Comparison of ENCODE assay signal across 15 cellular contexts in the genomic region with DNA sequence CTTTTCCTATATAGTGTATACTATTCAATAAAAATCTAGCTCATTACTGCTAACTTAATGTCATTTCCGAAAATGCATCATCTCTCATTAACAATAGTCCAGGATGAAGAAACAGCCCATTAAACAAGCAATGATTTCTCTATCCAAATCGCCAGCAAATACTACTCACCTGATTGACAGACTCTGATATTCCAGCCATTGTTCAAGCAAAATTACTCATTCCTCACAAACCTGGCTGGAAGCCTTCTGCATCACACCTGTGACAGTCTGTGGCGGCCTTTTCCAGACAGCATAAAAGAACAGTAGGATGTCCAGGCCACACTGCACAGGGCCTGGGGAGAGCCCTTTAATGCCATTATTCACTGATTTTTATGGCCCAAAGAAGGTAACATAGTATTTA.
DNase-seq lines count a peak whose midpoint lies in the region; TF ChIP-seq lines count a peak whose summit lies in the region.
"Had no signal": no experiment of that assay in that cellular context is flagged by ENCODE, and none has a peak within 500 bp of the region (broad histone marks: within the 10 kb centered on the region; RNA-seq: fewer than 3 reads in every experiment).

No MANE protein-coding gene starts in this region.

- H3K4me3 Mint-ChIP-seq in activated T-cell treated with anti-CD3 and anti-CD28 coated beads, Interleukin-2, amount 50 U/mL, for 24 hours: no peak overlapping the region
- H3K4me3 Mint-ChIP-seq in activated T-helper 2 cell treated with anti-CD3 and anti-CD28 coated beads, Interferon-gamma antibody, Interleukin-2, Interleukin-4, amounts not matched to agents 10 μg/mL and 5 μg/mL and 100 μg/mL, durations not matched to agents 14 hours and 24 hours and 36 hours (ENCODE audit: low read depth): peak overlapping the region; percentile 35

- peaks cover 67% of the 10 kb centered on the region for H3K36me3 Mint-ChIP-seq in activated T-cell treated with anti-CD3 and anti-CD28 coated beads, Interleukin-2, amount 50 U/mL, for 24 hours (ENCODE audit: low read depth)
- H3K36me3 Mint-ChIP-seq in activated T-helper 2 cell treated with anti-CD3 and anti-CD28 coated beads, Interferon-gamma antibody, Interleukin-2, Interleukin-4, amounts not matched to agents 10 μg/mL and 5 μg/mL and 100 μg/mL, durations not matched to agents 14 hours and 24 hours and 36 hours (ENCODE audit: low read depth): peaks cover 55% of the 10 kb centered on the region

- H3K27ac ChIP-seq in neutrophil: peak overlapping the region; percentile 61
- H3K27ac ChIP-seq: parathyroid adenoma, upper lobe of right lung had no signal

- peaks cover 4% of the 10 kb centered on the region for H3K9me3 Mint-ChIP-seq in activated T-cell treated with anti-CD3 and anti-CD28 coated beads, Interleukin-2, amount 50 U/mL, for 24 hours
- H3K9me3 Mint-ChIP-seq in activated T-helper 2 cell treated with anti-CD3 and anti-CD28 coated beads, Interferon-gamma antibody, Interleukin-2, Interleukin-4, amounts not matched to agents 10 μg/mL and 5 μg/mL and 100 μg/mL, durations not matched to agents 14 hours and 24 hours and 36 hours: peaks cover 11% of the 10 kb centered on the region

- no peaks in the 10 kb centered on the region for H3K27me3 Mint-ChIP-seq in activated T-cell treated with anti-CD3 and anti-CD28 coated beads, Interleukin-2, amount 50 U/mL, for 24 hours
- no peaks in the 10 kb centered on the region for H3K27me3 Mint-ChIP-seq in activated T-helper 2 cell treated with anti-CD3 and anti-CD28 coated beads, Interferon-gamma antibody, Interleukin-2, Interleukin-4, amounts not matched to agents 10 μg/mL and 5 μg/mL and 100 μg/mL, durations not matched to agents 14 hours and 24 hours and 36 hours (ENCODE audit: low read depth)

- H3K4me1 Mint-ChIP-seq in activated T-cell treated with anti-CD3 and anti-CD28 coated beads, Interleukin-2, amount 50 U/mL, for 24 hours (ENCODE audit: low read depth): peaks cover 65% of the 10 kb centered on the region
- peaks cover 58% of the 10 kb centered on the region for H3K4me1 Mint-ChIP-seq in activated T-helper 2 cell treated with anti-CD3 and anti-CD28 coated beads, Interferon-gamma antibody, Interleukin-2, Interleukin-4, amounts not matched to agents 10 μg/mL and 5 μg/mL and 100 μg/mL, durations not matched to agents 14 hours and 24 hours and 36 hours (ENCODE audit: low read depth)

- DNase-seq in activated T-cell treated with anti-CD3 and anti-CD28 coated beads, Interleukin-2, amount 50 U/mL, for 24 hours: no peak
- DNase-seq in activated T-cell treated with anti-CD3 and anti-CD28 coated beads, Interleukin-2, amount 50 U/mL, for 48 hours: no peak
- peak; percentile 57 to 84 for DNase-seq in NCI-H2081 (lab: John Stamatoyannopoulos, UW)
- no peak for DNase-seq in activated T-helper 2 cell treated with anti-CD3 and anti-CD28 coated beads, Interferon-gamma antibody, Interleukin-2, Interleukin-4, amounts not matched to agents 10 μg/mL and 5 μg/mL and 100 μg/mL, durations not matched to agents 14 hours and 24 hours and 36 hours (ENCODE audit: low spot score)
- DNase-seq in NOMO-1 treated with dmso at 0.1 percent for 144 hours (lab: John Stamatoyannopoulos, UW; ENCODE audit: unreplicated experiment): no peak
- no peak for DNase-seq in hepatic stellate cell (ENCODE audit: low spot score)
- DNase-seq in GM20000 (ENCODE audit: low spot score): no peak
- DNase-seq: ACHN, Calu3, HCEC 1CT, NCI-H2171, SHP77, upper lobe of right lung had no signal

- H3K36me3 ChIP-seq in neutrophil: no peaks in the 10 kb centered on the region
- H3K36me3 ChIP-seq: upper lobe of right lung had no signal

- no peak for TF ChIP-seq CTCF in neutrophil (IDR thresholded peaks at IDR 0.05)
- no peak for TF ChIP-seq CTCF in GM20000 (IDR thresholded peaks at IDR 0.05; ENCODE audit: extremely low read depth, missing control alignments)

- H3K27me3 ChIP-seq in neutrophil: peaks cover 5% of the 10 kb centered on the region
- H3K27me3 ChIP-seq: upper lobe of right lung had no signal

- H3K4me1 ChIP-seq in neutrophil (ENCODE audit: control insufficient read depth in 1 of 2, insufficient read depth in 1 of 2, low read depth in 1 of 2, low read length in 1 of 2): peaks cover 18 to 27% of the 10 kb centered on the region in 2 experiments

- peak overlapping the region; percentile 90 for H3K27ac Mint-ChIP-seq in activated T-cell treated with anti-CD3 and anti-CD28 coated beads, Interleukin-2, amount 50 U/mL, for 24 hours
- peak overlapping the region; percentile 88 for H3K27ac Mint-ChIP-seq in activated T-helper 2 cell treated with anti-CD3 and anti-CD28 coated beads, Interferon-gamma antibody, Interleukin-2, Interleukin-4, amounts not matched to agents 10 μg/mL and 5 μg/mL and 100 μg/mL, durations not matched to agents 14 hours and 24 hours and 36 hours

- no peaks in the 10 kb centered on the region for H3K9me3 ChIP-seq in neutrophil
- H3K9me3 ChIP-seq: upper lobe of right lung had no signal

- H3K4me3 ChIP-seq in neutrophil (ENCODE audit: low read depth in 1 of 2, low read length in 1 of 2): no peak overlapping the region
- H3K4me3 ChIP-seq: upper lobe of right lung had no signal

- intact Hi-C loops in activated T-helper 2 cell treated with anti-CD3 and anti-CD28 coated beads, Interferon-gamma antibody, Interleukin-2, Interleukin-4, amounts not matched to agents 10 μg/mL and 5 μg/mL and 100 μg/mL, durations not matched to agents 14 hours and 24 hours and 36 hours (cut with micrococcal nuclease): loop anchor here (2.0 to 10.0 kb wide), 5 partner anchors 135 to 528 kb away; a partner anchor contains a TSS

Comparison
In these comparisons a context has a peak if more than half of its experiments do, and no peak if none do; other contexts are left out.
1. DNase-seq: peak in NCI-H2081 (2 of 2); none in activated T-cell treated with anti-CD3 and anti-CD28 coated beads, Interleukin-2, amount 50 U/mL, for 24 hours (single experiment), activated T-cell treated with anti-CD3 and anti-CD28 coated beads, Interleukin-2, amount 50 U/mL, for 48 hours (0 of 2), activated T-helper 2 cell treated with anti-CD3 and anti-CD28 coated beads, Interferon-gamma antibody, Interleukin-2, Interleukin-4, amounts not matched to agents 10 μg/mL and 5 μg/mL and 100 μg/mL, durations not matched to agents 14 hours and 24 hours and 36 hours (single experiment), NOMO-1 treated with dmso at 0.1 percent for 144 hours (single experiment), hepatic stellate cell (single experiment) and GM20000 (single experiment).